20 cellular contexts compared by ENCODE assay signal in genomic region chr1:246317291-246317690, GRCh38.
DNase-seq lines count a peak whose midpoint lies in the region; ATAC-seq, FAIRE-seq and TF ChIP-seq lines count a peak whose summit lies in the region.
"Had no signal": no experiment of that assay in that cellular context is flagged by ENCODE, and none has a peak within 500 bp of the region (broad histone marks: within the 10 kb centered on the region; RNA-seq: fewer than 3 reads in every experiment).

No MANE protein-coding gene starts in this region.

- no peak overlapping the region for H2BK120ac ChIP-seq in mesendoderm (ENCODE audit: low read depth, low read length)

- no peaks in the 10 kb centered on the region for H3K79me2 ChIP-seq in mesendoderm (ENCODE audit: control insufficient read depth, insufficient read depth, low read length)

- TF ChIP-seq CTCF in D721Med (IDR thresholded peaks at IDR 0.05; ENCODE audit: insufficient read depth, missing control alignments) (no peak), VCaP (conservative IDR thresholded peaks at IDR 0.05) (no peak), esophagus muscularis mucosa (IDR thresholded peaks at IDR 0.05) (no peak)

- H4K5ac ChIP-seq in mesendoderm (ENCODE audit: low read length) = no peak overlapping the region

- no peak for ATAC-seq in GM21381 (IDR thresholded peaks at IDR 0.05; ENCODE audit: unreplicated experiment)
- ATAC-seq: HepG2 had no signal

- H3K4me1 ChIP-seq in HUES64 (ENCODE audit: insufficient read depth, low read length) (peaks cover 9% of the 10 kb centered on the region), mesendoderm (ENCODE audit: control insufficient read depth, low read depth, low read length) (no peaks in the 10 kb centered on the region), esophagus muscularis mucosa (no peaks in the 10 kb centered on the region)

- TF ChIP-seq POLR2A in esophagus muscularis mucosa (IDR thresholded peaks at IDR 0.05; ENCODE audit: low read depth) = no peak

- no peak overlapping the region for H2BK15ac ChIP-seq in mesendoderm (replicated peaks; ENCODE audit: low read depth)

- H4K8ac ChIP-seq in mesendoderm (ENCODE audit: low read depth, low read length) = no peak overlapping the region

- peak overlapping the region; percentile 28; the same call in 1 of the 2 replicates for H3K27ac ChIP-seq in HUES64 (ENCODE audit: low read depth, low read length)
- peak overlapping the region; percentile 83; the same call in 1 of the 2 replicates for H3K27ac ChIP-seq in VCaP
- no peak overlapping the region for H3K27ac ChIP-seq in mesendoderm (ENCODE audit: low read depth, low read length)
- no peak overlapping the region for H3K27ac ChIP-seq in esophagus muscularis mucosa (replicated peaks in 1 of 4)

- DNase-seq in D721Med (ENCODE audit: insufficient read length, low spot score) (no peak), mesendoderm (peak; percentile 50), esophagus muscularis mucosa (ENCODE audit: extremely low spot score) (no peak)
- no peak for DNase-seq in activated CD4-positive, alpha-beta T cell treated with anti-CD3 and anti-CD28 coated beads, Interleukin-2, amount 50 U/mL, for 4 hours
- DNase-seq: CD4-positive, CD25-positive, alpha-beta regulatory T cell; DND-41; KBM-7; MM.1S; NCI-H1048; NCI-H1417 treated with DMSO at 0.1 percent for 48 hours; NCI-H345; OCI-M1; Right ventricle myocardium superior; T-helper 2 cell had no signal

- H3K18ac ChIP-seq in mesendoderm (ENCODE audit: low read length) = no peak overlapping the region

- TF ChIP-seq EP300 in esophagus muscularis mucosa (IDR thresholded peaks at IDR 0.05) = no peak

- H3K79me1 ChIP-seq in mesendoderm (ENCODE audit: low read length) = no peaks in the 10 kb centered on the region

- H3K4ac ChIP-seq in mesendoderm (ENCODE audit: low read depth, low read length) = no peak overlapping the region

- peak; percentile 60 for FAIRE-seq in D721Med (lab: Jason Lieb, UNC)
- FAIRE-seq: GM18507, H54, HepG2 had no signal

- H3K9me3 ChIP-seq in HUES64 (ENCODE audit: insufficient read depth, low read depth, low read length) = no peaks in the 10 kb centered on the region
- H3K9me3 ChIP-seq in esophagus muscularis mucosa = no peaks in the 10 kb centered on the region

- no peak overlapping the region for H2AK5ac ChIP-seq in mesendoderm (ENCODE audit: low read length)

- H3K36me3 ChIP-seq in HUES64 (ENCODE audit: insufficient read depth, low read length) (no peaks in the 10 kb centered on the region), mesendoderm (ENCODE audit: control insufficient read depth, insufficient read depth, low read length) (no peaks in the 10 kb centered on the region), esophagus muscularis mucosa (no peaks in the 10 kb centered on the region)

- H3K4me3 ChIP-seq in HUES64 (ENCODE audit: low read length) (no peak overlapping the region), mesendoderm (ENCODE audit: low read length) (no peak overlapping the region), esophagus muscularis mucosa (no peak overlapping the region)

- H2BK5ac ChIP-seq in mesendoderm (ENCODE audit: low read length) = no peak overlapping the region

- H3K27me3 ChIP-seq in HUES64 (ENCODE audit: insufficient read depth, low read length) (no peaks in the 10 kb centered on the region), mesendoderm (ENCODE audit: insufficient read depth, low read length, poor library complexity) (no peaks in the 10 kb centered on the region), esophagus muscularis mucosa (no peaks in the 10 kb centered on the region)

- H3K23ac ChIP-seq in mesendoderm (ENCODE audit: low read length) = no peak overlapping the region

- no peak overlapping the region for H3K9ac ChIP-seq in HUES64 (ENCODE audit: low read depth, low read length)
- H3K9ac ChIP-seq in mesendoderm (ENCODE audit: low read length) = no peak overlapping the region

- 89% methylated on average over 3 of the region's 4 CpGs for WGBS in HUES64
- WGBS in mesendoderm (ENCODE audit: extremely low coverage, insufficient coverage, low lambda C conversion rate) = no CpG with 5 or more reads among the region's 4 CpGs
- 94% methylated on average over 4 of the region's 4 CpGs for WGBS in esophagus muscularis mucosa

- no peak overlapping the region for H3K56ac ChIP-seq in mesendoderm (ENCODE audit: low read length)

- H3K4me2 ChIP-seq in mesendoderm (ENCODE audit: low read length) = no peak overlapping the region

- intact Hi-C loops in esophagus muscularis mucosa (cut with DNase I) = no loop called here

Comparison
In these comparisons a context has a peak if more than half of its experiments do, and no peak if none do; other contexts are left out.
1. H3K27ac ChIP-seq: peak in HUES64 (single experiment) and VCaP (single experiment); none in mesendoderm (single experiment) and esophagus muscularis mucosa (0 of 4).